Comparison of ENCODE assay signal across 9 cellular contexts in the genomic region with DNA sequence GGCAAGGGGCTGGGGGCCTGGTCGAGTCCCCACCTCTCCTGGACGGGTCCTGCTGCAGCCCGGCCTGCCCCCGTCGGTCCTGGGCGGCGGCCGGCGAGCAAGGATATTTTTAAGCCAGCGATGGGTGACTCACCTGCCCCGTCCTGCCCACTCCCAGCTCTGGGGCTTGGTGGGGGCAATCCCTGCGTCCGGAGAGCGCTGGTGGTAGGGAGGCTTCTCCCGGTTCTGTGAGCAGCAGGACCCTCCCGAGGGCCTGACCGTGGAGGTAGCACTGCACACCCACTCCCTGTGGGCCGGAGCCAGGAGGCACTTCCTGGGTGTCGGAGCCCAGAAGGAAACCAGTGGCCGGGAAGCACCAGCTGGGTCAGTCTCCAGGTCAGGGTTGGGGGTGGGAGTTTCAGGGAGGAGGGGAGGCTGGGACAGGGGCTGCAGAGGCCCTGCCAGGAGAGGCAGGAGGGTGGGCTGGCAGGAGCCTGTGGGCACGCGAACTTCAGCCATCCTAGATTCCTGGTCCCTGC. TPM values are rescaled to one million over a fixed set of nuclear protein-coding genes. Genes with fewer than 3 reads are reported as not detected.
DNase-seq lines count a peak whose midpoint lies in the region; ATAC-seq and TF ChIP-seq lines count a peak whose summit lies in the region.
"Had no signal": no experiment of that assay in that cellular context is flagged by ENCODE, and none has a peak within 500 bp of the region (broad histone marks: within the 10 kb centered on the region; RNA-seq: fewer than 3 reads in every experiment).

No MANE protein-coding gene starts in this region.

- DNase-seq in BJ (ENCODE audit: low read depth): no peak
- peak in 1 of 2 experiments; percentile 40 for DNase-seq in PC-9
- DNase-seq in fibroblast of the conjunctiva (ENCODE audit: low read depth): peak; percentile 13
- no peak for DNase-seq in NK-92 (lab: John Stamatoyannopoulos, UW; ENCODE audit: unreplicated experiment)
- DNase-seq in NCI-H2029 (lab: John Stamatoyannopoulos, UW): no peak
- DNase-seq: activated CD4-positive, alpha-beta T cell treated with anti-CD3 and anti-CD28 coated beads, Interleukin-2, amount 10 ng/mL, durations not matched to agents 7 days and 5 days had no signal

- CTCF ChIA-PET in BJ (lab: Yijun Ruan, JAX) (interaction anchor here (0.9 to 2.6 kb wide), 7 partner anchors 9 to 132 kb away, joined by 3 to 8 read pairs (median 3); a partner anchor contains a TSS), PC-9 (lab: Charles Lee) (no interaction called here)

- H3K27ac ChIP-seq in PC-9 (peak overlapping the region; percentile 81), parathyroid adenoma (no peak overlapping the region)

- H3K4me3 ChIP-seq in BJ (ENCODE audit: low read depth, low read length) (peak overlapping the region; percentile 75), PC-9 (peak overlapping the region; percentile 84), parathyroid adenoma (ENCODE audit: low read depth, low read length) (no peak overlapping the region)

- 0 out of 2 replicates have a peak overlapping the region, but pooled peaks have one; percentile 27 for H2AFZ ChIP-seq in PC-9
- H2AFZ ChIP-seq in parathyroid adenoma: no peak overlapping the region

- H3K4me2 ChIP-seq in PC-9 (peak overlapping the region; percentile 93), parathyroid adenoma (ENCODE audit: low read length) (peak overlapping the region; percentile 55)

- H3K9me3 ChIP-seq in PC-9 (ENCODE audit: insufficient read depth, low read depth) (no peaks in the 10 kb centered on the region), parathyroid adenoma (ENCODE audit: control insufficient read depth, low read length) (no peaks in the 10 kb centered on the region)

- TF ChIP-seq CTCF in BJ (IDR thresholded peaks at IDR 0.05; ENCODE audit: insufficient read depth, low read depth, low read length): no peak
- TF ChIP-seq CTCF in PC-9 (conservative IDR thresholded peaks at IDR 0.05): 0 out of 2 replicates have a peak, but pooled peaks have one; percentile 25
- no peak for TF ChIP-seq CTCF in parathyroid adenoma (IDR thresholded peaks at IDR 0.05)

- H3K36me3 ChIP-seq in BJ (ENCODE audit: control insufficient read depth, insufficient read depth, low read length): peaks cover 7% of the 10 kb centered on the region
- H3K36me3 ChIP-seq in PC-9 (ENCODE audit: low read depth): no peaks in the 10 kb centered on the region
- no peaks in the 10 kb centered on the region for H3K36me3 ChIP-seq in parathyroid adenoma (ENCODE audit: control insufficient read depth, insufficient read depth, low read length)

- ATAC-seq in GM18520 (IDR thresholded peaks at IDR 0.05; ENCODE audit: unreplicated experiment) (no peak), HG02885 (IDR thresholded peaks at IDR 0.05; ENCODE audit: poor library complexity, unreplicated experiment) (no peak)

- H3K27me3 ChIP-seq in BJ (ENCODE audit: control insufficient read depth, insufficient read depth, low read length) (no peaks in the 10 kb centered on the region), PC-9 (ENCODE audit: insufficient read depth, low read depth) (no peaks in the 10 kb centered on the region), parathyroid adenoma (ENCODE audit: control insufficient read depth, insufficient read depth, low read length) (no peaks in the 10 kb centered on the region)

- no peaks in the 10 kb centered on the region; the same call in 1 of the 2 replicates for H4K20me1 ChIP-seq in PC-9 (ENCODE audit: insufficient read depth)

- BruUV-seq in PC-9 (replicated peaks; lab: Mats Ljungman, UMichigan): no TSS peak

- H3K4me1 ChIP-seq in PC-9 (replicated peaks; ENCODE audit: insufficient read depth) (peaks cover 17% of the 10 kb centered on the region), parathyroid adenoma (no peaks in the 10 kb centered on the region)

- no peak overlapping the region for H3K9ac ChIP-seq in parathyroid adenoma

- peaks cover 33% of the 10 kb centered on the region for H3K79me2 ChIP-seq in PC-9 (ENCODE audit: low read depth)
- no peaks in the 10 kb centered on the region for H3K79me2 ChIP-seq in parathyroid adenoma

- H3F3A ChIP-seq in PC-9 (ENCODE audit: insufficient read depth, low read depth): peaks cover 14% of the 10 kb centered on the region; the same call in 1 of the 2 replicates

- POLR2A ChIA-PET in BJ (lab: Charles Lee) (interaction anchor here (0.6 kb wide), 1 partner anchor 89 kb away, joined by 10 read pairs; no protein-coding TSS in a partner anchor), PC-9 (lab: Charles Lee; ENCODE audit: unreplicated experiment) (interaction anchor here (0.6 to 1.0 kb wide), 4 partner anchors 10 to 51 kb away, joined by 3 to 8 read pairs (median 6); no protein-coding TSS in a partner anchor)

- intact Hi-C loops in PC-9 (cut with micrococcal nuclease; ENCODE audit: unreplicated experiment): loop anchor here (2.0 kb wide), 1 partner anchor 40 kb away; a partner anchor contains a TSS

- no peaks in the 10 kb centered on the region for H3K9me2 ChIP-seq in PC-9 (ENCODE audit: insufficient read depth)

RNA-seq across cellular contexts. Expression of a gene that starts 0.5 kb away (rescaled TPM):
- 27.6 and 44.4 TPM in 2 replicates for polyA plus RNA-seq in BJ (2011; rRNA removed)
- polyA minus RNA-seq in BJ (2011; rRNA and poly(A)+ RNA removed): 14.6 and 19.4 TPM in 2 replicates
- total RNA-seq in PC-9 (2021): 228 and 229 TPM in 2 replicates

RNA-seq across cellular contexts. Expression of a gene that starts 10.9 kb away (rescaled TPM):
- 19.5 and 21.7 TPM in 2 replicates for polyA plus RNA-seq in BJ (2011; rRNA removed)
- polyA minus RNA-seq in BJ (2011; rRNA and poly(A)+ RNA removed): 4.3 and 9.6 TPM in 2 replicates
- 34.0 and 36.6 TPM in 2 replicates for total RNA-seq in PC-9 (2021)

RNA-seq across cellular contexts. Expression of a gene that starts 11.5 kb away (rescaled TPM):
- 18.5 and 27.7 TPM in 2 replicates for polyA plus RNA-seq in BJ (2011; rRNA removed)
- polyA minus RNA-seq in BJ (2011; rRNA and poly(A)+ RNA removed): 16.7 and 26.4 TPM in 2 replicates
- 36.9 and 44.4 TPM in 2 replicates for total RNA-seq in PC-9 (2021)

RNA-seq across cellular contexts. Expression of a gene that starts 40.8 kb away (rescaled TPM):
- polyA plus RNA-seq in BJ (2011; rRNA removed): 209 and 278 TPM in 2 replicates
- polyA minus RNA-seq in BJ (2011; rRNA and poly(A)+ RNA removed): 77.7 and 83.2 TPM in 2 replicates
- total RNA-seq in PC-9 (2021): 434 and 446 TPM in 2 replicates
